In genomic region chr14:65972891-65973290, GRCh38 we compare ENCODE assay signal across 29 cellular contexts.
DNase-seq lines count a peak whose midpoint lies in the region; FAIRE-seq and TF ChIP-seq lines count a peak whose summit lies in the region.
"Had no signal": no experiment of that assay in that cellular context is flagged by ENCODE, and none has a peak within 500 bp of the region (broad histone marks: within the 10 kb centered on the region; RNA-seq: fewer than 3 reads in every experiment).

No MANE protein-coding gene starts in this region.

- no peaks in the 10 kb centered on the region for H3K36me3 ChIP-seq in bronchial epithelial cell (ENCODE audit: control insufficient read depth, insufficient read depth, low read length)
- H3K36me3 ChIP-seq: breast epithelium, spleen had no signal

- H3K4me1 Mint-ChIP-seq in HFFc6 (ENCODE audit: low read depth) (peaks cover 23% of the 10 kb centered on the region), osteocyte (ENCODE audit: unreplicated experiment) (no peaks in the 10 kb centered on the region)
- H3K4me1 Mint-ChIP-seq: activated naive CD8-positive, alpha-beta T cell treated with anti-CD3 and anti-CD28 coated beads, Interleukin-2, amount 10 ng/mL, durations not matched to agents 7 days and 5 days; naive thymus-derived CD4-positive, alpha-beta T cell; stimulated activated effector memory CD8-positive, alpha-beta T cell treated with anti-CD3 and anti-CD28 coated beads, Interleukin-12 subunit alpha, Interleukin-12 subunit beta, amount 100 ng/mL, for 72 hours had no signal

- DNase-seq in AG08395 (ENCODE audit: low spot score) = peak; percentile 66
- peak; percentile 32 for DNase-seq in HFFc6
- DNase-seq in bronchial epithelial cell (ENCODE audit: low read depth) = peak; percentile 36
- peak; percentile 11 for DNase-seq in hepatic stellate cell (ENCODE audit: low spot score)
- no peak for DNase-seq in medulla oblongata (ENCODE audit: extremely low spot score)
- no peak for DNase-seq in osteocyte (ENCODE audit: extremely low spot score, unreplicated experiment)
- no peak for DNase-seq in NCI-H526 (lab: John Stamatoyannopoulos, UW)
- no peak for DNase-seq in NOMO-1 treated with DMSO at 0.1 percent for 48 hours (lab: John Stamatoyannopoulos, UW; ENCODE audit: unreplicated experiment)
- DNase-seq: activated CD4-positive, alpha-beta T cell treated with anti-CD3 and anti-CD28 coated beads for 1 hour; activated CD8-positive, alpha-beta T cell treated with anti-CD3 and anti-CD28 coated beads for 36 hours; activated naive CD8-positive, alpha-beta T cell treated with anti-CD3 and anti-CD28 coated beads, Interleukin-2, amount 10 ng/mL, durations not matched to agents 7 days and 5 days; C1 segment of cervical spinal cord; Caco-2; DND-41; KBM-7; MM.1S; naive thymus-derived CD4-positive, alpha-beta T cell; NCI-H1436; NCI-H510A; NK-92 treated with Interleukin-12 subunit alpha and Interleukin-12 subunit beta, amount 100 ng/mL, for 24 hours; occipital lobe; SIG-M5; spleen; stimulated activated CD4-positive, alpha-beta T cell treated with anti-CD3 and anti-CD28 coated beads, Interleukin-2, amount 100 ng/mL, for 48 hours; substantia nigra had no signal

- peaks cover 11% of the 10 kb centered on the region; the same call in 1 of the 2 replicates for H3K27me3 Mint-ChIP-seq in HFFc6 (ENCODE audit: insufficient read depth)
- no peaks in the 10 kb centered on the region for H3K27me3 Mint-ChIP-seq in osteocyte (ENCODE audit: unreplicated experiment)
- H3K27me3 Mint-ChIP-seq: activated CD8-positive, alpha-beta T cell treated with anti-CD3 and anti-CD28 coated beads for 36 hours had no signal

- H3K4me3 Mint-ChIP-seq in HFFc6 (no peak overlapping the region), osteocyte (ENCODE audit: unreplicated experiment) (no peak overlapping the region)
- H3K4me3 Mint-ChIP-seq: activated CD8-positive, alpha-beta T cell treated with anti-CD3 and anti-CD28 coated beads for 36 hours; activated naive CD8-positive, alpha-beta T cell treated with anti-CD3 and anti-CD28 coated beads, Interleukin-2, amount 10 ng/mL, durations not matched to agents 7 days and 5 days; dendritic cell treated with granulocyte-macrophage colony-stimulating factor and Interleukin-4, amounts not matched to agents 40 ng/mL and 50 ng/mL, for 4 days; naive thymus-derived CD4-positive, alpha-beta T cell; stimulated activated effector memory CD8-positive, alpha-beta T cell treated with anti-CD3 and anti-CD28 coated beads, Interleukin-12 subunit alpha, Interleukin-12 subunit beta, amount 100 ng/mL, for 72 hours had no signal

- H3K9me3 Mint-ChIP-seq in HFFc6 (no peaks in the 10 kb centered on the region), osteocyte (ENCODE audit: unreplicated experiment) (no peaks in the 10 kb centered on the region)
- H3K9me3 Mint-ChIP-seq: activated CD8-positive, alpha-beta T cell treated with anti-CD3 and anti-CD28 coated beads for 36 hours; dendritic cell treated with granulocyte-macrophage colony-stimulating factor and Interleukin-4, amounts not matched to agents 40 ng/mL and 50 ng/mL, for 4 days; naive thymus-derived CD4-positive, alpha-beta T cell; stimulated activated effector memory CD8-positive, alpha-beta T cell treated with anti-CD3 and anti-CD28 coated beads, Interleukin-12 subunit alpha, Interleukin-12 subunit beta, amount 100 ng/mL, for 72 hours had no signal

- H3K4me3 ChIP-seq in bronchial epithelial cell (ENCODE audit: low read depth, low read length) = no peak overlapping the region
- H3K4me3 ChIP-seq: breast epithelium, spleen had no signal

- H3K36me3 Mint-ChIP-seq in HFFc6 (ENCODE audit: low read depth) = no peaks in the 10 kb centered on the region
- no peaks in the 10 kb centered on the region for H3K36me3 Mint-ChIP-seq in osteocyte (ENCODE audit: unreplicated experiment)
- H3K36me3 Mint-ChIP-seq: activated naive CD8-positive, alpha-beta T cell treated with anti-CD3 and anti-CD28 coated beads, Interleukin-2, amount 10 ng/mL, durations not matched to agents 7 days and 5 days; naive thymus-derived CD4-positive, alpha-beta T cell; stimulated activated effector memory CD8-positive, alpha-beta T cell treated with anti-CD3 and anti-CD28 coated beads, Interleukin-12 subunit alpha, Interleukin-12 subunit beta, amount 100 ng/mL, for 72 hours had no signal

- H3K27me3 ChIP-seq in bronchial epithelial cell (ENCODE audit: control insufficient read depth, insufficient read depth, low read length) = no peaks in the 10 kb centered on the region
- H3K27me3 ChIP-seq: breast epithelium, spleen had no signal

- H3K27ac Mint-ChIP-seq in HFFc6 = no peak overlapping the region
- H3K27ac Mint-ChIP-seq in osteocyte (ENCODE audit: unreplicated experiment) = no peak overlapping the region
- H3K27ac Mint-ChIP-seq: activated CD8-positive, alpha-beta T cell treated with anti-CD3 and anti-CD28 coated beads for 36 hours; activated naive CD8-positive, alpha-beta T cell treated with anti-CD3 and anti-CD28 coated beads, Interleukin-2, amount 10 ng/mL, durations not matched to agents 7 days and 5 days; dendritic cell treated with granulocyte-macrophage colony-stimulating factor and Interleukin-4, amounts not matched to agents 40 ng/mL and 50 ng/mL, for 4 days; naive thymus-derived CD4-positive, alpha-beta T cell; stimulated activated effector memory CD8-positive, alpha-beta T cell treated with anti-CD3 and anti-CD28 coated beads, Interleukin-12 subunit alpha, Interleukin-12 subunit beta, amount 100 ng/mL, for 72 hours had no signal

- FAIRE-seq in bronchial epithelial cell (lab: Jason Lieb, UNC) = no peak
- FAIRE-seq: TTC549 had no signal

- TF ChIP-seq CTCF in HFFc6 (IDR thresholded peaks at IDR 0.05) (no peak), bronchial epithelial cell (IDR thresholded peaks at IDR 0.05; ENCODE audit: insufficient read depth, low read length, severe bottlenecking) (no peak), osteocyte (IDR thresholded peaks at IDR 0.05) (no peak)

Comparison
In these comparisons a context has a peak if more than half of its experiments do, and no peak if none do; other contexts are left out.
1. DNase-seq: peak in AG08395 (single experiment), HFFc6 (single experiment), bronchial epithelial cell (single experiment) and hepatic stellate cell (single experiment); none in medulla oblongata (single experiment), osteocyte (single experiment), NCI-H526 (0 of 2) and NOMO-1 treated with DMSO at 0.1 percent for 48 hours (single experiment).